In the genomic region with DNA sequence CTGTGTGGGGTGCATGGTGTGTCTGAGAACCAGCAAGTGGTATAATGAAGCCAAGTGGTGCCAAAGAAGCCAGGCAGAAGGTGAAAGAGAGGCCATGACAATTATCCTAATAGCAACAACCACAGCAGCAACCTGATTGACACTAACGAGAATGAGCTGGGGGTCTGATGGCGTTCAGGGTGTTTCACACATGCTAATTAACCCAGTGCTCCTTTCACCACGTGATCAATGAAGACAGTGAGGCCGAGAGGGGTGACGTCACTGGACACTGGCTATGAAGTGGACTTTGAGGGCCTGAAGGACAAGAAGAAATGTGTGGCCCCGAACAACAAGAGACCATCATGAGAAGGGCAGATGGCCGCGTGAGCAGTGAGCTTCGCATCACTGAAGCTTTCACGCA, we compare ENCODE assay signal across 25 cellular contexts.
DNase-seq lines count a peak whose midpoint lies in the region; ATAC-seq, FAIRE-seq and TF ChIP-seq lines count a peak whose summit lies in the region.
"Had no signal": no experiment of that assay in that cellular context is flagged by ENCODE, and none has a peak within 500 bp of the region (broad histone marks: within the 10 kb centered on the region; RNA-seq: fewer than 3 reads in every experiment).

No MANE protein-coding gene starts in this region.

- H3K36me3 ChIP-seq in GM12878 (ENCODE audit: control insufficient read depth in 2 of 2, insufficient read depth in 2 of 2, low read length in 1 of 2) (no peaks in the 10 kb centered on the region), vagina (no peaks in the 10 kb centered on the region)
- H3K36me3 ChIP-seq: Peyer's patch, SJCRH30 had no signal

- WGBS in GM12878 (ENCODE audit: insufficient coverage, insufficient replicate concordance, low lambda C conversion rate, missing lambda C conversion rate), result 65% methylated on average over 9 of the region's 10 CpGs

- H3K4me2 ChIP-seq in GM12878 (ENCODE audit: control insufficient read depth, insufficient read depth), result no peak overlapping the region
- H3K4me2 ChIP-seq: KMS-11 had no signal

- H3K4me3 Mint-ChIP-seq in immature natural killer cell, result peak overlapping the region; percentile 55 to 86 (median 73)
- H3K4me3 Mint-ChIP-seq: CD8-positive, alpha-beta memory T cell; H9; HFFc6 had no signal

- peaks cover 2 to 5% (median 3%) of the 10 kb centered on the region in 6 donors for H3K9me3 Mint-ChIP-seq in immature natural killer cell
- H3K9me3 Mint-ChIP-seq: CD8-positive, alpha-beta memory T cell; HFFc6 had no signal

- no TSS peak for BruUV-seq in GM12878 (replicated peaks; lab: Mats Ljungman, UMichigan)

- H3K27ac Mint-ChIP-seq in immature natural killer cell, result peak overlapping the region; percentile 93 to 97 (median 96)
- H3K27ac Mint-ChIP-seq: H9, HFFc6 had no signal

- TF ChIP-seq RAD21 in GM12878 (IDR thresholded peaks at IDR 0.05; ENCODE audit: insufficient read depth, low read depth, low read length), result no peak

- RAD21 ChIA-PET in GM12878 (lab: Charles Lee; ENCODE audit: unreplicated experiment), result interaction anchor here (1.1 to 1.5 kb wide), 5 partner anchors 9 to 105 kb away, joined by 3 to 5 read pairs (median 4); no protein-coding TSS in a partner anchor

- peaks cover 22% of the 10 kb centered on the region for H3K4me1 ChIP-seq in GM12878 (ENCODE audit: control insufficient read depth, insufficient read depth, low read length)
- H3K4me1 ChIP-seq in vagina, result no peaks in the 10 kb centered on the region
- H3K4me1 ChIP-seq: SJCRH30 had no signal

- intact Hi-C loops in GM12878 (cut with micrococcal nuclease; ENCODE audit: unreplicated experiment), result no loop called here
- intact Hi-C loops in vagina (cut with DNase I), result no loop called here

- POLR2A ChIA-PET in GM12878 (lab: Charles Lee), result interaction anchor here (0.5 to 1.5 kb wide), 3 partner anchors 40 to 258 kb away, joined by 3 read pairs; no protein-coding TSS in a partner anchor

- FAIRE-seq in GM12878 (lab: Jason Lieb, UNC), result no peak
- FAIRE-seq: GM19239 had no signal

- peaks cover 24 to 55% (median 48%) of the 10 kb centered on the region in 3 donors for H3K36me3 Mint-ChIP-seq in immature natural killer cell

- no peaks in the 10 kb centered on the region for H4K20me1 ChIP-seq in GM12878 (ENCODE audit: control insufficient read depth, insufficient read depth)

- H3K4me1 Mint-ChIP-seq in immature natural killer cell, result peaks cover 91 to 100% of the 10 kb centered on the region in 2 donors

- no peak for ATAC-seq in GM12878
- no peak for ATAC-seq in GM18505 (IDR thresholded peaks at IDR 0.05; ENCODE audit: unreplicated experiment)

- H3K27me3 Mint-ChIP-seq in immature natural killer cell (ENCODE audit: low read depth in 3 of 3), result peaks cover 0 to 3% (median 1%) of the 10 kb centered on the region in 3 donors
- H3K27me3 Mint-ChIP-seq: CD8-positive, alpha-beta memory T cell had no signal

- CTCF ChIA-PET in GM12878 (lab: Yijun Ruan, JAX), result no interaction called here

- SMC1A ChIA-PET in GM12878 (lab: Charles Lee; ENCODE audit: uncharacterized antibody, unreplicated experiment), result interaction anchor here (0.9 to 3.6 kb wide), 5 partner anchors 10 to 90 kb away, joined by 3 to 28 read pairs (median 3); no protein-coding TSS in a partner anchor

- no peak overlapping the region for H3K9ac ChIP-seq in GM12878 (ENCODE audit: control insufficient read depth, insufficient read depth, low read length)
- H3K9ac ChIP-seq: KMS-11 had no signal

- H3K27me3 ChIP-seq in GM12878 (replicated peaks in 1 of 2; ENCODE audit: control insufficient read depth in 2 of 2, insufficient read depth in 2 of 2, low read length in 1 of 2) (no peaks in the 10 kb centered on the region), vagina (no peaks in the 10 kb centered on the region)
- H3K27me3 ChIP-seq: Peyer's patch had no signal

- H3K9me3 ChIP-seq in GM12878 (replicated peaks; ENCODE audit: control insufficient read depth, insufficient read depth, low read length) (no peaks in the 10 kb centered on the region; the same call in 1 of the 3 replicates), vagina (no peaks in the 10 kb centered on the region)
- H3K9me3 ChIP-seq: Peyer's patch, SJCRH30 had no signal

- in situ Hi-C loops in GM12878 (cut with MboI), result no loop called here

- H3K79me2 ChIP-seq in GM12878 (ENCODE audit: control insufficient read depth, insufficient read depth, low read length), result no peaks in the 10 kb centered on the region

- H3K4me3 ChIP-seq in GM12878 (no peak overlapping the region), vagina (no peak overlapping the region)
- H3K4me3 ChIP-seq: Peyer's patch, SJCRH30 had no signal

- DNase-seq in activated CD8-positive, alpha-beta memory T cell treated with anti-CD3 and anti-CD28 coated beads, Interleukin-2, amount 50 U/mL, for 48 hours, result peak; percentile 32
- no peak for DNase-seq in activated CD8-positive, alpha-beta memory T cell treated with anti-CD3 and anti-CD28 coated beads, Interleukin-2, amount 50 U/mL, for 4 hours
- no peak for DNase-seq in GM12878 (ENCODE audit: low read depth, low spot score)
- DNase-seq in immature natural killer cell, result no peak
- DNase-seq in vagina (ENCODE audit: extremely low spot score in 2 of 2), result peak; percentile 70 to 77
- DNase-seq in NCI-H2081 treated with DMSO at 0.1 percent for 48 hours (lab: John Stamatoyannopoulos, UW), result no peak
- DNase-seq: 8988T; AML-193; CD8-positive, alpha-beta memory T cell; GDM1; H9; HFFc6; NCI-H1092 treated with DMSO at 0.1 percent for 48 hours; NCI-H146; NCI-H2029 treated with DMSO at 0.1 percent for 48 hours; NCI-H2171 treated with DMSO at 0.1 percent for 48 hours; NCI-H446; NCI-H526; Peyer's patch; SJCRH30 had no signal

- TF ChIP-seq POLR2A in GM12878 (IDR thresholded peaks at IDR 0.05; ENCODE audit: low read depth, low read length) (no peak), vagina (IDR thresholded peaks at IDR 0.05) (no peak), GM18505 (IDR thresholded peaks at IDR 0.05; ENCODE audit: borderline replicate concordance, extremely low read depth, insufficient read depth, insufficient read length) (no peak)

- no peak overlapping the region for H3K27ac ChIP-seq in GM12878 (ENCODE audit: control insufficient read depth, insufficient read depth)
- no peak overlapping the region for H3K27ac ChIP-seq in vagina
- H3K27ac ChIP-seq: C4-2B, HL-60, KMS-11, Peyer's patch, SJCRH30 had no signal

- no peak overlapping the region for H2AFZ ChIP-seq in GM12878 (ENCODE audit: control insufficient read depth, low read depth, low read length)

- TF ChIP-seq CTCF in GM12878 (IDR thresholded peaks at IDR 0.05 in 2 of 3, conservative IDR thresholded peaks at IDR 0.05 in 1 of 3; ENCODE audit: control insufficient read depth in 2 of 3, extremely low read depth in 1 of 3, insufficient read depth in 1 of 3, low read depth in 3 of 3, low read length in 3 of 3) (no peak), vagina (IDR thresholded peaks at IDR 0.05) (no peak)

- TF ChIP-seq EP300 in GM12878 (IDR thresholded peaks at IDR 0.05; ENCODE audit: borderline replicate concordance in 1 of 2, control insufficient read depth in 1 of 2, low read depth in 2 of 2, low read length in 2 of 2), result no peak

TF ChIP-seq in GM12878, 131 proteins besides CTCF, POLR2A, EP300 and RAD21:
- TF ChIP-seq, protein P1, sequence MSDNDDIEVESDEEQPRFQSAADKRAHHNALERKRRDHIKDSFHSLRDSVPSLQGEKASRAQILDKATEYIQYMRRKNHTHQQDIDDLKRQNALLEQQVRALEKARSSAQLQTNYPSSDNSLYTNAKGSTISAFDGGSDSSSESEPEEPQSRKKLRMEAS (IDR thresholded peaks at IDR 0.05; ENCODE audit: low read depth, low read length), result no peak
- TF ChIP-seq NBN (IDR thresholded peaks at IDR 0.05), result no peak
- TF ChIP-seq GATAD2B (conservative IDR thresholded peaks at IDR 0.05; ENCODE audit: low read depth), result no peak
- peak; percentile 51; the same call in 1 of the 2 replicates for TF ChIP-seq ATF7 (IDR thresholded peaks at IDR 0.05; ENCODE audit: low read depth)
- peak; percentile 93 for TF ChIP-seq MTA2 (IDR thresholded peaks at IDR 0.05; ENCODE audit: low read depth)
- no peak for TF ChIP-seq RAD51 (IDR thresholded peaks at IDR 0.05)
- no peak for TF ChIP-seq HDAC6 (IDR thresholded peaks at IDR 0.05; ENCODE audit: unreplicated experiment)
- TF ChIP-seq, protein P2, sequence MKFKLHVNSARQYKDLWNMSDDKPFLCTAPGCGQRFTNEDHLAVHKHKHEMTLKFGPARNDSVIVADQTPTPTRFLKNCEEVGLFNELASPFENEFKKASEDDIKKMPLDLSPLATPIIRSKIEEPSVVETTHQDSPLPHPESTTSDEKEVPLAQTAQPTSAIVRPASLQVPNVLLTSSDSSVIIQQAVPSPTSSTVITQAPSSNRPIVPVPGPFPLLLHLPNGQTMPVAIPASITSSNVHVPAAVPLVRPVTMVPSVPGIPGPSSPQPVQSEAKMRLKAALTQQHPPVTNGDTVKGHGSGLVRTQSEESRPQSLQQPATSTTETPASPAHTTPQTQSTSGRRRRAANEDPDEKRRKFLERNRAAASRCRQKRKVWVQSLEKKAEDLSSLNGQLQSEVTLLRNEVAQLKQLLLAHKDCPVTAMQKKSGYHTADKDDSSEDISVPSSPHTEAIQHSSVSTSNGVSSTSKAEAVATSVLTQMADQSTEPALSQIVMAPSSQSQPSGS (IDR thresholded peaks at IDR 0.05; ENCODE audit: low read length), result no peak
- TF ChIP-seq BCL11A (IDR thresholded peaks at IDR 0.05; ENCODE audit: low read depth, low read length), result peak; percentile 73; the same call in 1 of the 2 replicates
- TF ChIP-seq FOXM1 (IDR thresholded peaks at IDR 0.05; ENCODE audit: low read depth, low read length), result no peak
- no peak for TF ChIP-seq SMAD5 (IDR thresholded peaks at IDR 0.05; ENCODE audit: low read depth)
TF ChIP-seq in GM12878: peak in this region for 3.

Comparison
In these comparisons a context has a peak if more than half of its experiments do, and no peak if none do; other contexts are left out.
1. DNase-seq: peak in activated CD8-positive, alpha-beta memory T cell treated with anti-CD3 and anti-CD28 coated beads, Interleukin-2, amount 50 U/mL, for 48 hours (single experiment) and vagina (2 of 2); none in activated CD8-positive, alpha-beta memory T cell treated with anti-CD3 and anti-CD28 coated beads, Interleukin-2, amount 50 U/mL, for 4 hours (single experiment), GM12878 (single experiment), immature natural killer cell (0 of 3) and NCI-H2081 treated with DMSO at 0.1 percent for 48 hours (single experiment).